ENCODE assay signal across 8 cellular contexts in the genomic region with DNA sequence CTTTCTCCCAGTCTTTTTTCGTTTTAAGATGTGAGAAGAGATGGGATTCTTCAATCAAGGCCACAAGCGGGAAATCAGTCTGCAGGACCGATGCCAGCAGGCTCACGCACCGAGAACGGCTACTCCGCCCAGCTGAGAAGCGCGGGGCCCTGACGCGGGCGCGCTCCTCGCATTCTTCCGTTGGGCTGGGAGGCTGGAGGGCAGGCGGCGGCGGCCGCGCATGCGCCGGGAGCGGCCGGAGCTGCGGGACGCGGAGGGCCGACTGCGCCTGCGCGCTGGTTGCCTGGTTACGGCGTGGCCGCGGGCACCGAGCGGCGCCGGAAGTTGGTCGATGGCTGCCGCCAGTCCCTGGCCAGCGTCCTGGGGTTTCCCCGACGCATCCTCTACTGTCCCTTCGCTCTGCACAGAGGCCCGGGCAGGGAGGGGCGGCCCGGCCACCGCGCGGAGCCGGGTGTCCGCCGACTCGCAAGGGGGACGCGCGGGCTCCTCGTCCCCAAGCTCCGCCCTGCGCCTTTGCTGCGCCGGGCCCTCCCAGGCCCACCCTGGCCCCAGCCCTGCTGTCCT. TPM values are rescaled to one million over a fixed set of nuclear protein-coding genes. Genes with fewer than 3 reads are reported as not detected.
DNase-seq lines count a peak whose midpoint lies in the region; ATAC-seq and TF ChIP-seq lines count a peak whose summit lies in the region.

No MANE protein-coding gene starts in this region.

- H3K79me2 ChIP-seq in H9 (ENCODE audit: insufficient read depth, low read length) (peaks cover 29% of the 10 kb centered on the region), Loucy (ENCODE audit: insufficient read depth, low read length) (peaks cover 41% of the 10 kb centered on the region), neural progenitor cell (ENCODE audit: low read depth) (peaks cover 50% of the 10 kb centered on the region)

- H2BK20ac ChIP-seq in H9 (ENCODE audit: low read depth, low read length, poor library complexity, severe bottlenecking), result no peak overlapping the region

- H3K14ac ChIP-seq in H9 (ENCODE audit: insufficient read depth, low read length), result peak overlapping the region; percentile 96

- H3K56ac ChIP-seq in H9 (ENCODE audit: insufficient read length, low read depth, low read length), result no peak overlapping the region

- no peaks in the 10 kb centered on the region for H3K9me3 ChIP-seq in H9 (ENCODE audit: control insufficient read depth, low read depth, low read length)
- no peaks in the 10 kb centered on the region for H3K9me3 ChIP-seq in Loucy (ENCODE audit: insufficient read depth, low read depth, low read length)
- no peaks in the 10 kb centered on the region for H3K9me3 ChIP-seq in neural progenitor cell (ENCODE audit: low read depth)
- no peaks in the 10 kb centered on the region for H3K9me3 ChIP-seq in stomach smooth muscle (ENCODE audit: control insufficient read depth in 2 of 2, low read length in 2 of 2)

- H3K9me2 ChIP-seq in Loucy (replicated peaks; ENCODE audit: low read depth, low read length), result no peaks in the 10 kb centered on the region

- H3K27ac Mint-ChIP-seq in H9 (peak overlapping the region; percentile 95 to 99 (median 97); a peak in 5 of 7 replicates), neural progenitor cell (no peak overlapping the region)

- H3K4ac ChIP-seq in H9 (ENCODE audit: low read depth, low read length), result no peak overlapping the region; the same call in 1 of the 2 replicates

- H3F3A ChIP-seq in Loucy (ENCODE audit: low read depth) (peaks cover 2% of the 10 kb centered on the region; the same call in 1 of the 2 replicates), neural progenitor cell (ENCODE audit: low read depth) (peaks cover 10% of the 10 kb centered on the region)

- no peaks in the 10 kb centered on the region for H3K27me3 ChIP-seq in H9 (ENCODE audit: insufficient read depth, low read length)
- no peaks in the 10 kb centered on the region for H3K27me3 ChIP-seq in Loucy (ENCODE audit: insufficient read depth, low read length, poor library complexity, severe bottlenecking)
- no peaks in the 10 kb centered on the region for H3K27me3 ChIP-seq in foreskin keratinocyte
- no peaks in the 10 kb centered on the region for H3K27me3 ChIP-seq in neural progenitor cell
- H3K27me3 ChIP-seq in stomach smooth muscle (ENCODE audit: control insufficient read depth in 1 of 2, insufficient read depth in 2 of 2, low read length in 2 of 2), result no peaks in the 10 kb centered on the region

- H3K4me3 Mint-ChIP-seq in H9, result peak overlapping the region; percentile 93 to 96
- peak overlapping the region; percentile 95 for H3K4me3 Mint-ChIP-seq in neural progenitor cell

- peaks cover 8 to 14% of the 10 kb centered on the region in 2 experiments for H3K4me1 Mint-ChIP-seq in H9
- peaks cover 39% of the 10 kb centered on the region for H3K4me1 Mint-ChIP-seq in neural progenitor cell

- H3K23ac ChIP-seq in H9 (ENCODE audit: insufficient read length, low read depth, low read length), result no peak overlapping the region

- no CpG with 5 or more reads among the region's 63 CpGs for WGBS in H9 (ENCODE audit: extremely low coverage, insufficient read length, low lambda C conversion rate)

- H3K36me3 Mint-ChIP-seq in H9 (ENCODE audit: insufficient read depth in 1 of 3, low read depth in 3 of 3) (peaks cover 6 to 11% (median 9%) of the 10 kb centered on the region in 3 experiments; a peak in 6 of 7 replicates), neural progenitor cell (peaks cover 4% of the 10 kb centered on the region)

- peaks cover 4% of the 10 kb centered on the region for H3K79me1 ChIP-seq in H9 (ENCODE audit: insufficient read depth, low read depth, low read length, poor library complexity, severe bottlenecking)

- ATAC-seq in foreskin keratinocyte, result peak; percentile 61

- H3K4me2 ChIP-seq in H9 (ENCODE audit: insufficient read depth, insufficient read length, low read length) (peak overlapping the region; percentile 92), Loucy (ENCODE audit: low read depth, low read length, poor library complexity, severe bottlenecking) (peak overlapping the region; percentile 83), neural progenitor cell (peak overlapping the region; percentile 89)

- H3K27me3 Mint-ChIP-seq in H9 (ENCODE audit: low read depth) (no peaks in the 10 kb centered on the region; the same call in 1 of the 2 replicates), neural progenitor cell (ENCODE audit: insufficient read depth, low read depth) (peaks cover 11% of the 10 kb centered on the region)

- no peaks in the 10 kb centered on the region; the same call in 1 of the 2 replicates for H3K36me3 ChIP-seq in Loucy (ENCODE audit: insufficient read depth, low read length)
- H3K36me3 ChIP-seq in neural progenitor cell, result no peaks in the 10 kb centered on the region
- H3K36me3 ChIP-seq in stomach smooth muscle (ENCODE audit: control insufficient read depth in 2 of 2, insufficient read depth in 2 of 2, low read length in 2 of 2), result peaks cover 0 to 3% of the 10 kb centered on the region in 2 donors

- H2BK15ac ChIP-seq in H9 (ENCODE audit: low read depth, low read length), result no peak overlapping the region

- TF ChIP-seq POLR2A in Raji (IDR thresholded peaks at IDR 0.05; ENCODE audit: insufficient read depth, low read depth, low read length), result peak; percentile 92

- H3K4me1 ChIP-seq in H9 (ENCODE audit: insufficient read depth, low read length) (peaks cover 3% of the 10 kb centered on the region; the same call in 1 of the 2 replicates), Loucy (ENCODE audit: insufficient read depth, low read length, poor library complexity, severe bottlenecking) (peaks cover 21% of the 10 kb centered on the region), foreskin keratinocyte (peaks cover 6% of the 10 kb centered on the region), neural progenitor cell (peaks cover 8% of the 10 kb centered on the region), stomach smooth muscle (ENCODE audit: control insufficient read depth, insufficient read depth, low read length) (peaks cover 28% of the 10 kb centered on the region)

- no peak overlapping the region for H2AK5ac ChIP-seq in H9 (ENCODE audit: insufficient read length, low read length)

- H4K91ac ChIP-seq in H9 (ENCODE audit: insufficient read length, low read depth, low read length), result no peak overlapping the region

- H3K4me3 ChIP-seq in Loucy (ENCODE audit: low read length, poor library complexity, severe bottlenecking), result peak overlapping the region; percentile 84
- H3K4me3 ChIP-seq in neural progenitor cell, result peak overlapping the region; percentile 69
- H3K4me3 ChIP-seq in stomach smooth muscle (ENCODE audit: low read length in 2 of 2), result peak overlapping the region; percentile 76 to 81

- no peak overlapping the region for H2BK5ac ChIP-seq in H9 (ENCODE audit: insufficient read length, low read length)

- no peak overlapping the region for H4K8ac ChIP-seq in H9 (replicated peaks; ENCODE audit: insufficient read length, low read depth, low read length)

- H2BK120ac ChIP-seq in H9 (ENCODE audit: low read depth, low read length, poor library complexity, severe bottlenecking), result no peak overlapping the region

- DNase-seq in GDM1 (lab: John Stamatoyannopoulos, UW) (peak; percentile 86), H9 (peak; percentile 91), activated gamma-delta T cell treated with Interleukin-2 at 50 U/mL for 16 hours (peak; percentile 96), foreskin keratinocyte (peak; percentile 64 to 84), neural progenitor cell (ENCODE audit: low spot score) (peak; percentile 98)

- H3K9ac ChIP-seq in H9 (ENCODE audit: extremely low read depth, insufficient read length, low read length), result peak overlapping the region; percentile 75
- H3K9ac ChIP-seq in Loucy (ENCODE audit: low read depth, low read length, poor library complexity, severe bottlenecking), result peak overlapping the region; percentile 89
- H3K9ac ChIP-seq in neural progenitor cell, result peak overlapping the region; percentile 76
- H3K9ac ChIP-seq in stomach smooth muscle (ENCODE audit: low read length in 2 of 2), result peak overlapping the region; percentile 89 to 92

- H3K18ac ChIP-seq in H9 (ENCODE audit: insufficient read length, low read depth, low read length), result peak overlapping the region; percentile 100

- no peak overlapping the region for H4K5ac ChIP-seq in H9 (ENCODE audit: insufficient read length, low read depth, low read length)

- TF ChIP-seq CTCF in H9 (conservative IDR thresholded peaks at IDR 0.05) (no peak), Loucy (conservative IDR thresholded peaks at IDR 0.05; ENCODE audit: low read length) (no peak), foreskin keratinocyte (conservative IDR thresholded peaks at IDR 0.05) (no peak), neural progenitor cell (IDR thresholded peaks at IDR 0.05) (no peak)

- H2AFZ ChIP-seq in H9 (ENCODE audit: low read length), result no peak overlapping the region
- peak overlapping the region; percentile 89 for H2AFZ ChIP-seq in Loucy (ENCODE audit: low read length)
- H2AFZ ChIP-seq in neural progenitor cell (replicated peaks), result peak overlapping the region; percentile 69

- peak overlapping the region; percentile 95 for H3K27ac ChIP-seq in H9 (ENCODE audit: insufficient read length, low read depth, low read length)
- H3K27ac ChIP-seq in foreskin keratinocyte, result peak overlapping the region; percentile 88
- H3K27ac ChIP-seq in neural progenitor cell, result peak overlapping the region; percentile 99
- peak overlapping the region; percentile 98 for H3K27ac ChIP-seq in stomach smooth muscle (ENCODE audit: low read length)

- H4K20me1 ChIP-seq in H9 (ENCODE audit: control insufficient read depth, insufficient read depth, insufficient read length), result peaks cover 2% of the 10 kb centered on the region
- H4K20me1 ChIP-seq in Loucy (ENCODE audit: insufficient read depth, low read length, poor library complexity, severe bottlenecking), result peaks cover 48% of the 10 kb centered on the region
- peaks cover 52% of the 10 kb centered on the region for H4K20me1 ChIP-seq in neural progenitor cell (ENCODE audit: low read depth)

- H3T11ph ChIP-seq in H9 (ENCODE audit: low read length), result no peak overlapping the region

- no peak overlapping the region for H2BK12ac ChIP-seq in H9 (ENCODE audit: insufficient read length, low read depth, low read length)

- H3K9me3 Mint-ChIP-seq in H9, result no peaks in the 10 kb centered on the region; a peak in 1 of 5 replicates
- no peaks in the 10 kb centered on the region for H3K9me3 Mint-ChIP-seq in neural progenitor cell

- H3K23me2 ChIP-seq in H9 (ENCODE audit: insufficient read length, low read depth, low read length, poor library complexity, severe bottlenecking), result peaks cover 11% of the 10 kb centered on the region

RNA-seq across cellular contexts. Expression of a gene that starts 0.8 kb away (rescaled TPM):
- total RNA-seq in H9 (2021) (52.1 and 56.4 TPM in 2 replicates), foreskin keratinocyte (61.8 and 68.9 TPM in 2 replicates), neural progenitor cell (ENCODE audit: low replicate concordance) (16.8 and 23.8 TPM in 2 replicates)
- polyA plus RNA-seq in foreskin keratinocyte, result 45.8 and 47.7 TPM in 2 replicates

RNA-seq across cellular contexts. Expression of a gene that starts 44.0 kb away (rescaled TPM):
- total RNA-seq in H9 (2021) (20.4 and 21.0 TPM in 2 replicates), foreskin keratinocyte (11.5 and 12.6 TPM in 2 replicates), neural progenitor cell (ENCODE audit: low replicate concordance) (8.8 and 23.6 TPM in 2 replicates)
- polyA plus RNA-seq in foreskin keratinocyte, result 10.1 and 10.3 TPM in 2 replicates

Comparison
In these comparisons a context has a peak if more than half of its experiments do, and no peak if none do; other contexts are left out.
1. Peak in every context shown above with its lines: DNase-seq, ATAC-seq, H3K4me3 ChIP-seq and H3K27ac ChIP-seq.